In genomic region chr9:106038266-106039001, GRCh38 we compare ENCODE assay signal across 20 cellular contexts.
"Had no signal": no experiment of that assay in that cellular context is flagged by ENCODE, and none has a peak within 500 bp of the region (broad histone marks: within the 10 kb centered on the region; RNA-seq: fewer than 3 reads in every experiment).

No MANE protein-coding gene starts in this region.

- H3K27ac ChIP-seq: esophagus squamous epithelium, hepatocyte, psoas muscle, right lobe of liver, spleen, thoracic aorta had no signal

- FAIRE-seq: kidney had no signal

- H3K36me3 ChIP-seq: esophagus squamous epithelium, right lobe of liver, spleen, thoracic aorta had no signal

- DNase-seq: effector memory CD4-positive, alpha-beta T cell; esophagus squamous epithelium; foreskin fibroblast; immature natural killer cell; kidney; left colon; left ventricle myocardium superior; naive B cell; nephron progenitor cell; psoas muscle; retina; right lobe of liver; spleen; stimulated activated CD4-positive, alpha-beta T cell treated with anti-CD3 and anti-CD28 coated beads, Interleukin-15, amount 100 ng/mL, for 24 hours; stimulated activated CD4-positive, alpha-beta T cell treated with anti-CD3 and anti-CD28 coated beads, Interleukin-1b, Interleukin-23, amount 100 ng/mL, for 48 hours; stimulated activated CD4-positive, alpha-beta T cell treated with anti-CD3 and anti-CD28 coated beads, Interleukin-4, amount 100 ng/mL, for 24 hours; stimulated activated naive CD8-positive, alpha-beta T cell treated with anti-CD3 and anti-CD28 coated beads, Interleukin-15, amount 100 ng/mL, for 72 hours had no signal

- H3K4me3 ChIP-seq: esophagus squamous epithelium, hepatocyte, psoas muscle, right lobe of liver, spleen, thoracic aorta had no signal

- H3K4me1 ChIP-seq: esophagus squamous epithelium, psoas muscle, spleen had no signal

- H3K9me3 ChIP-seq: esophagus squamous epithelium, psoas muscle, right lobe of liver, thoracic aorta had no signal

- ATAC-seq: left colon; left ventricle myocardium superior; psoas muscle; stimulated activated memory B cell treated with anti-CD40 and anti-IgM and Interleukin-4, amounts not matched to agents 10 μg/mL and 1 μg/mL and 100 μg/mL, for 72 hours; stimulated activated naive CD8-positive, alpha-beta T cell treated with anti-CD3 and anti-CD28 coated beads, Interleukin-15, amount 100 ng/mL, for 72 hours had no signal

- H3K27me3 ChIP-seq: esophagus squamous epithelium, hepatocyte, right lobe of liver, spleen had no signal
